In the genomic region with DNA sequence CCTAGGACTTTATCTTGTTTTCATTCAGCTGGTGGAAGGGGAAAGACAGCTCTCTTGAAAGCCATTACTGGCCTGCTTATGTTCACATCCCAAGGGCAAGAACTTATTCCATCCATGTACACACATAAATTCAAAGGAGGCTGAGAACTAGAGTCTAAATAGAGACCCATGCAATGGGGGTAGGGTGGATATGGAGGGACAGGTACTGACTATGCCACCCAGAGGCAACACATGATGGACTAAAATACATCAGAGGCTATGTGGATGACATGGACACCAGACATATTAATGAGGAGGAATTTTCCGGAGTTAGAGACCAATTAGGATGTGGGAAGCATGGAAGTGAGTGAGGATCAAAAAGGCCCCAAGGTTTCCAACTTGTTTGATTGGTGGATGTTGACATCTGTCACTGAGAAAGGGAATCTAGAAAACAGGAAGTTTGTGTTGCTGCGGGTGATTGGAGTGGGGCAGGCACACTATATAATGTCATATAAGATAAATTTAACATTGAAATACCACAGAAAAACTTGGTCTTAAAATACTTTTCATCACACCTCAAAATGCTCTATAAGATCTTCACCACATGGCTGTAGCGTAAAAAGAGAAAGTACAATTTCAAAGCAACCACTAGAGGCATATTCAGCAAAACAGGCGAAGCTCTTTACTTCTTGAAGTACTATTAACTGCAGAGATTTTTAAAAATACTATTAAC, we compare ENCODE assay signal across 13 cellular contexts.
DNase-seq lines count a peak whose midpoint lies in the region; ATAC-seq and TF ChIP-seq lines count a peak whose summit lies in the region.
"Had no signal": no experiment of that assay in that cellular context is flagged by ENCODE, and none has a peak within 500 bp of the region (broad histone marks: within the 10 kb centered on the region; RNA-seq: fewer than 3 reads in every experiment).

No MANE protein-coding gene starts in this region.

- H3K9me3 ChIP-seq in DOHH2 (ENCODE audit: control insufficient read depth, insufficient read depth, low read length) (no peaks in the 10 kb centered on the region), OCI-LY7 (ENCODE audit: low read length) (no peaks in the 10 kb centered on the region)
- H3K9me3 ChIP-seq in naive thymus-derived CD4-positive, alpha-beta T cell (ENCODE audit: control insufficient read depth in 2 of 3, low read length in 3 of 3), result no peaks in the 10 kb centered on the region

- H3K9me2 ChIP-seq in DOHH2 (replicated peaks; ENCODE audit: control insufficient read depth, low read length), result no peaks in the 10 kb centered on the region; the same call in 1 of the 2 replicates
- H3K9me2 ChIP-seq in OCI-LY7 (ENCODE audit: insufficient read depth, low read length), result no peaks in the 10 kb centered on the region

- peak overlapping the region; percentile 87 for H2AFZ ChIP-seq in OCI-LY7 (ENCODE audit: low read length)

- H3K27ac ChIP-seq in DOHH2 (ENCODE audit: low read depth, low read length) (peak overlapping the region; percentile 81), OCI-LY7 (ENCODE audit: low read depth, low read length, poor library complexity, severe bottlenecking) (no peak overlapping the region)
- H3K27ac ChIP-seq in naive thymus-derived CD4-positive, alpha-beta T cell (ENCODE audit: low read depth, low read length), result no peak overlapping the region
- H3K27ac ChIP-seq: dorsolateral prefrontal cortex had no signal

- H3K4me2 ChIP-seq in DOHH2 (ENCODE audit: low read length), result peak overlapping the region; percentile 70
- H3K4me2 ChIP-seq in OCI-LY7 (ENCODE audit: low read length), result peak overlapping the region; percentile 19

- H3K36me3 Mint-ChIP-seq in glutamatergic neuron (ENCODE audit: unreplicated experiment), result no peaks in the 10 kb centered on the region
- H3K36me3 Mint-ChIP-seq in naive thymus-derived CD4-positive, alpha-beta T cell, result no peaks in the 10 kb centered on the region
- no peaks in the 10 kb centered on the region for H3K36me3 Mint-ChIP-seq in Calu3 (ENCODE audit: insufficient read depth, unreplicated experiment)

- H3K4me1 Mint-ChIP-seq in glutamatergic neuron (ENCODE audit: low read depth, unreplicated experiment) (peaks cover 1% of the 10 kb centered on the region), Calu3 (ENCODE audit: low read depth, unreplicated experiment) (no peaks in the 10 kb centered on the region)
- no peaks in the 10 kb centered on the region for H3K4me1 Mint-ChIP-seq in naive thymus-derived CD4-positive, alpha-beta T cell

- BruUV-seq in OCI-LY7 (replicated peaks; lab: Mats Ljungman, UMichigan) (no TSS peak), Calu3 (replicated peaks; lab: Mats Ljungman, UMichigan) (no TSS peak)

- H3K4me3 ChIP-seq in DOHH2 (ENCODE audit: low read length) (peak overlapping the region; percentile 49), OCI-LY7 (ENCODE audit: low read depth, low read length, poor library complexity, severe bottlenecking) (no peak overlapping the region)
- no peak overlapping the region for H3K4me3 ChIP-seq in naive thymus-derived CD4-positive, alpha-beta T cell (ENCODE audit: low read length)
- H3K4me3 ChIP-seq: dorsolateral prefrontal cortex had no signal

- H3K36me3 ChIP-seq in DOHH2 (ENCODE audit: control insufficient read depth, low read length) (no peaks in the 10 kb centered on the region), OCI-LY7 (ENCODE audit: insufficient read depth, low read length) (no peaks in the 10 kb centered on the region)
- no peaks in the 10 kb centered on the region for H3K36me3 ChIP-seq in naive thymus-derived CD4-positive, alpha-beta T cell (ENCODE audit: control insufficient read depth in 2 of 3, insufficient read depth in 3 of 3, low read length in 3 of 3)

- H3K27ac Mint-ChIP-seq in glutamatergic neuron (ENCODE audit: unreplicated experiment), result no peak overlapping the region
- H3K27ac Mint-ChIP-seq in naive thymus-derived CD4-positive, alpha-beta T cell, result no peak overlapping the region
- no peak overlapping the region for H3K27ac Mint-ChIP-seq in Calu3 (ENCODE audit: unreplicated experiment)

- H3K79me2 ChIP-seq in DOHH2 (ENCODE audit: control insufficient read depth, low read length) (no peaks in the 10 kb centered on the region), OCI-LY7 (ENCODE audit: insufficient read depth, low read depth, low read length) (no peaks in the 10 kb centered on the region)

- H3F3A ChIP-seq in DOHH2 (ENCODE audit: control insufficient read depth, insufficient read depth), result peaks cover 19% of the 10 kb centered on the region

- H3K4me3 Mint-ChIP-seq in glutamatergic neuron (ENCODE audit: unreplicated experiment), result no peak overlapping the region
- H3K4me3 Mint-ChIP-seq in naive thymus-derived CD4-positive, alpha-beta T cell, result no peak overlapping the region
- H3K4me3 Mint-ChIP-seq in Calu3 (ENCODE audit: low read depth, unreplicated experiment), result no peak overlapping the region

- intact Hi-C loops in OCI-LY7 (cut with micrococcal nuclease; ENCODE audit: unreplicated experiment), result loop anchor here (1.0 to 2.0 kb wide), 2 partner anchors 68 to 136 kb away; no protein-coding TSS in a partner anchor
- intact Hi-C loops in naive thymus-derived CD4-positive, alpha-beta T cell (cut with micrococcal nuclease), result no loop called here
- intact Hi-C loops in Calu3 (cut with micrococcal nuclease; ENCODE audit: unreplicated experiment), result loop anchor here (10.0 kb wide), 1 partner anchor 274 kb away; no protein-coding TSS in a partner anchor

- H3K9me3 Mint-ChIP-seq in glutamatergic neuron (ENCODE audit: unreplicated experiment) (no peaks in the 10 kb centered on the region), Calu3 (ENCODE audit: low read depth, unreplicated experiment) (no peaks in the 10 kb centered on the region)
- no peaks in the 10 kb centered on the region for H3K9me3 Mint-ChIP-seq in naive thymus-derived CD4-positive, alpha-beta T cell

- CTCF ChIA-PET in OCI-LY7 (lab: Charles Lee; ENCODE audit: unreplicated experiment), result no interaction called here
- CTCF ChIA-PET in naive thymus-derived CD4-positive, alpha-beta T cell (lab: Charles Lee), result interaction anchor here (1.2 kb wide), 1 partner anchor 79 kb away, joined by 3 read pairs; no protein-coding TSS in a partner anchor
- CTCF ChIA-PET in Calu3 (lab: Charles Lee), result no interaction called here

- no peaks in the 10 kb centered on the region for H3K27me3 ChIP-seq in DOHH2 (ENCODE audit: control insufficient read depth, low read length)
- no peaks in the 10 kb centered on the region for H3K27me3 ChIP-seq in naive thymus-derived CD4-positive, alpha-beta T cell (ENCODE audit: control insufficient read depth in 2 of 2, insufficient read depth in 2 of 2, low read length in 2 of 2)
- H3K27me3 ChIP-seq: dorsolateral prefrontal cortex had no signal

- H3K4me1 ChIP-seq in DOHH2 (ENCODE audit: control insufficient read depth, low read length) (peaks cover 86% of the 10 kb centered on the region), OCI-LY7 (ENCODE audit: insufficient read depth, low read length, poor library complexity, severe bottlenecking) (peaks cover 34% of the 10 kb centered on the region)
- no peaks in the 10 kb centered on the region for H3K4me1 ChIP-seq in naive thymus-derived CD4-positive, alpha-beta T cell (ENCODE audit: control insufficient read depth in 2 of 2, insufficient read depth in 2 of 2, low read length in 2 of 2)

- H3K27me3 Mint-ChIP-seq in glutamatergic neuron (ENCODE audit: unreplicated experiment), result no peaks in the 10 kb centered on the region
- H3K27me3 Mint-ChIP-seq in naive thymus-derived CD4-positive, alpha-beta T cell, result peaks cover 0 to 7% (median 0%) of the 10 kb centered on the region in 5 donors
- no peaks in the 10 kb centered on the region for H3K27me3 Mint-ChIP-seq in Calu3 (ENCODE audit: unreplicated experiment)

- DNase-seq in OCI-LY7 (ENCODE audit: low spot score) (peak; percentile 59), glutamatergic neuron (no peak), NCI-H187 treated with DMSO at 0.1 percent for 48 hours (lab: John Stamatoyannopoulos, UW) (no peak), H4 (ENCODE audit: low spot score) (no peak), Calu3 (no peak)
- no peak for DNase-seq in naive thymus-derived CD4-positive, alpha-beta T cell
- DNase-seq: activated CD4-positive, CD25-positive, alpha-beta regulatory T cell; activated gamma-delta T cell treated with Interleukin-2 at 50 U/mL for 16 hours; DMS79 treated with DMSO at 0.1 percent for 48 hours; dorsolateral prefrontal cortex; NCI-H526 treated with DMSO at 0.1 percent for 48 hours had no signal

- TF ChIP-seq CTCF in DOHH2 (IDR thresholded peaks at IDR 0.05; ENCODE audit: low read depth, low read length, poor library complexity, severe bottlenecking) (peak; percentile 61), OCI-LY7 (conservative IDR thresholded peaks at IDR 0.05; ENCODE audit: low read length) (peak; percentile 86), glutamatergic neuron (IDR thresholded peaks at IDR 0.05; ENCODE audit: partially characterized antibody, unreplicated experiment) (peak; percentile 31), Calu3 (IDR thresholded peaks at IDR 0.05; ENCODE audit: unreplicated experiment) (no peak)

- H4K20me1 ChIP-seq in DOHH2 (ENCODE audit: control insufficient read depth, insufficient read depth, low read depth, low read length) (no peaks in the 10 kb centered on the region), OCI-LY7 (ENCODE audit: insufficient read depth, low read length) (no peaks in the 10 kb centered on the region)

- ATAC-seq in GM19455 (IDR thresholded peaks at IDR 0.05; ENCODE audit: unreplicated experiment), result peak; percentile 72
- no peak for ATAC-seq in naive thymus-derived CD4-positive, alpha-beta T cell

- POLR2A ChIA-PET in OCI-LY7 (lab: Charles Lee), result interaction anchor here (0.9 to 2.1 kb wide), 8 partner anchors 13 to 353 kb away, joined by 3 to 11 read pairs (median 3); no protein-coding TSS in a partner anchor
- POLR2A ChIA-PET in naive thymus-derived CD4-positive, alpha-beta T cell (lab: Charles Lee), result no interaction called here

Comparison
In these comparisons a context has a peak if more than half of its experiments do, and no peak if none do; other contexts are left out.
1. intact Hi-C loops: an anchor here in OCI-LY7 (1.0 to 2.0 kb wide) and Calu3 (10.0 kb wide); none called in naive thymus-derived CD4-positive, alpha-beta T cell.